ENCODE assay signal across 1 cellular context in the genomic region with DNA sequence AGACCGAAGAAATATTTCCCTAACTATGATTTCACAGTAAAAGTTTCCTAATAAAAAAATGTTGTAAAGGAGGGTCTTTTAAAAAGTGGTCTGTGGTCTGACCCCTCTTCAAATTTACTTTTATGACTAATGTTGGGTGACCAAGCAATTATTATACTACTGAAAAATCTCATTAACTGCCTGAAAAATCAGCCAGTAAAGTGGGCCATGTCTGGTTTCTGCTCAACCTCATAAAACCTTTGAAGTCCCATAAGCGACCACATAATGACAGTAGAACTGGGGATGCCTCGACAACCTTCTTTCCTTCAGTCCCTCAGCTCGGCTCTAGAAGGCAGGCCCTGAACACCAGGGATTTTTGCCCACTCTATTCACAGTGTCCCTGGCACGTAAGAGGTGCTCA.
TF ChIP-seq lines count a peak whose summit lies in the region.

No MANE protein-coding gene starts in this region.

TF ChIP-seq in IMR-90, 13 proteins besides CTCF, POLR2A, EP300 and RAD21:
- no peak for TF ChIP-seq MXI1 (IDR thresholded peaks at IDR 0.05; ENCODE audit: borderline replicate concordance, low read depth, low read length)
- TF ChIP-seq SMC3 (IDR thresholded peaks at IDR 0.05; ENCODE audit: low read depth, low read length), result no peak
- no peak for TF ChIP-seq CHD1 (IDR thresholded peaks at IDR 0.05; ENCODE audit: low read depth, low read length)
- TF ChIP-seq RFX5 (IDR thresholded peaks at IDR 0.05; ENCODE audit: low read depth, low read length), result no peak
- TF ChIP-seq, protein P1, sequence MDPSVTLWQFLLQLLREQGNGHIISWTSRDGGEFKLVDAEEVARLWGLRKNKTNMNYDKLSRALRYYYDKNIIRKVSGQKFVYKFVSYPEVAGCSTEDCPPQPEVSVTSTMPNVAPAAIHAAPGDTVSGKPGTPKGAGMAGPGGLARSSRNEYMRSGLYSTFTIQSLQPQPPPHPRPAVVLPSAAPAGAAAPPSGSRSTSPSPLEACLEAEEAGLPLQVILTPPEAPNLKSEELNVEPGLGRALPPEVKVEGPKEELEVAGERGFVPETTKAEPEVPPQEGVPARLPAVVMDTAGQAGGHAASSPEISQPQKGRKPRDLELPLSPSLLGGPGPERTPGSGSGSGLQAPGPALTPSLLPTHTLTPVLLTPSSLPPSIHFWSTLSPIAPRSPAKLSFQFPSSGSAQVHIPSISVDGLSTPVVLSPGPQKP (IDR thresholded peaks at IDR 0.05; ENCODE audit: borderline replicate concordance, low read depth, low read length), result no peak
- no peak for TF ChIP-seq MAFK (IDR thresholded peaks at IDR 0.05; ENCODE audit: low read depth, low read length)
- no peak for TF ChIP-seq NFE2L2 (IDR thresholded peaks at IDR 0.05; ENCODE audit: low read depth, low read length)
- no peak for TF ChIP-seq RCOR1 (IDR thresholded peaks at IDR 0.05; ENCODE audit: insufficient replicate concordance, low read length)
- no peak for TF ChIP-seq CEBPB (IDR thresholded peaks at IDR 0.05; ENCODE audit: low read depth, low read length)
- TF ChIP-seq, protein P2, sequence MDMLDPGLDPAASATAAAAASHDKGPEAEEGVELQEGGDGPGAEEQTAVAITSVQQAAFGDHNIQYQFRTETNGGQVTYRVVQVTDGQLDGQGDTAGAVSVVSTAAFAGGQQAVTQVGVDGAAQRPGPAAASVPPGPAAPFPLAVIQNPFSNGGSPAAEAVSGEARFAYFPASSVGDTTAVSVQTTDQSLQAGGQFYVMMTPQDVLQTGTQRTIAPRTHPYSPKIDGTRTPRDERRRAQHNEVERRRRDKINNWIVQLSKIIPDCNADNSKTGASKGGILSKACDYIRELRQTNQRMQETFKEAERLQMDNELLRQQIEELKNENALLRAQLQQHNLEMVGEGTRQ (IDR thresholded peaks at IDR 0.05; ENCODE audit: low read depth, low read length), result no peak
- no peak for TF ChIP-seq BHLHE40 (IDR thresholded peaks at IDR 0.05; ENCODE audit: low read depth, low read length)
- TF ChIP-seq FOS (IDR thresholded peaks at IDR 0.05; ENCODE audit: low read depth, low read length), result no peak
- no peak for TF ChIP-seq MAZ (IDR thresholded peaks at IDR 0.05; ENCODE audit: borderline replicate concordance, low read depth, low read length)
